ENCODE assay signal across 15 cellular contexts in the genomic region with DNA sequence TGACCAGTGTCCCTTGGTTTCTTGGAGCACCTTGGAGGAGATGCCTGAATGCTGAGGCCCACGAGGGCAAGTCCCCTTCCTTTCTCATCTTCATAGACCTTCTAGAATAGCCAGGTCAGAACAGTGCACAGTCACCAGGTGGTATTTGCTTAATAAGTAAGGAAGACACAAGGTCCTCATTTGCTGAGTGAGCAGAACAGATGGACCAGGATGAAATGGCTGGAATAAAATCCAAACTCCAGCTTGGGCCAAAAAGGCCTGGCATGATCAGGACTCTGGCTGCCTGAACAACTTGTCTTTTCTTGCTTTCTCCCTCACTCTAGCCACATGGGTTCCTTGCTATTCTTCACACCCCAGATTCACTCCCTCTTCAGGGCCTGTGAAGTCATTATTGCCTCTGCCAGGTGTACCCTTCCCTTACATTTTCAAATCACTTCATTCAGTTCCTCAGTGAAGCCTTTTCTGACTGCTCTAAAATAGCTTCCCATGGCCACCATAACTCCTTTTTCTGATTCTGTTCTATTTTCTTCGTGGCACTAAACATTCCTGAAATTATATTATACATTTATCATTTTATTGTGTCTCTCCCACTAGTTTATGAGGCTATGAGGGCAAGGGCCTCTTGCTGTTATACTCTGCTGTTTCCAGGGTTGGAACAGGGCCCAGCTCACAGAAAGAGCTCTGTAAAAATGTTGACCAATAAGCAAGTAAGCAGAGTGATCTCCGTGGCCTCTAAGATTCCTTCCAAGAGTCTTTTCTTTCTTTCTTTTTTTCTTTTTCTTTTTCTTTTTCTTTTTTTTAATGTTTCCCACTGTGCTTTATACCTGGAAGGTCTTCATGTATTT.
DNase-seq lines count a peak whose midpoint lies in the region; ATAC-seq and TF ChIP-seq lines count a peak whose summit lies in the region.
"Had no signal": no experiment of that assay in that cellular context is flagged by ENCODE, and none has a peak within 500 bp of the region (broad histone marks: within the 10 kb centered on the region; RNA-seq: fewer than 3 reads in every experiment).

No MANE protein-coding gene starts in this region.

- no peaks in the 10 kb centered on the region for H3K9me3 ChIP-seq in parathyroid adenoma (ENCODE audit: control insufficient read depth, low read length)
- peaks cover 0 to 5% (median 0%) of the 10 kb centered on the region in 11 donors for H3K9me3 ChIP-seq in heart right ventricle
- H3K9me3 ChIP-seq: BLaER1, MG63 had no signal

- H2AFZ ChIP-seq in parathyroid adenoma, result peak overlapping the region; percentile 28
- H2AFZ ChIP-seq: GM23248 had no signal

- CTCF ChIA-PET in RWPE1 (lab: Yijun Ruan, JAX), result no interaction called here

- intact Hi-C loops in heart right ventricle (cut with DNase I), result no loop called here

- no peaks in the 10 kb centered on the region for H3K4me1 ChIP-seq in parathyroid adenoma
- H3K4me1 ChIP-seq in heart right ventricle, result no peaks in the 10 kb centered on the region
- H3K4me1 ChIP-seq: BLaER1 had no signal

- no peak for ATAC-seq in GM18873 (IDR thresholded peaks at IDR 0.05; ENCODE audit: low FRiP score, unreplicated experiment)
- no peak for ATAC-seq in heart right ventricle

- POLR2A ChIA-PET in RWPE1 (lab: Yijun Ruan, JAX; ENCODE audit: low non-redundant PET), result no interaction called here

- TF ChIP-seq CTCF in parathyroid adenoma (IDR thresholded peaks at IDR 0.05), result no peak
- TF ChIP-seq CTCF in RWPE1 (conservative IDR thresholded peaks at IDR 0.05; ENCODE audit: low read depth), result no peak
- TF ChIP-seq CTCF in heart right ventricle (IDR thresholded peaks at IDR 0.05), result no peak

- H3K9ac ChIP-seq in parathyroid adenoma, result no peak overlapping the region
- H3K9ac ChIP-seq: BLaER1, GM23248 had no signal

- WGBS in heart right ventricle, 2 donors, result 45 to 46% methylated on average over 3 of the region's 3 CpGs

- DNase-seq in DMS79 (lab: John Stamatoyannopoulos, UW) (peak; percentile 16), NCI-H446 treated with DMSO at 0.1 percent for 48 hours (lab: John Stamatoyannopoulos, UW) (peak; percentile 41), globus pallidus (ENCODE audit: low spot score) (peak; percentile 10), RWPE1 (ENCODE audit: low spot score) (no peak), heart right ventricle (no peak)
- DNase-seq: GM23248, KG1, MG63, NCI-H1092 treated with DMSO at 0.1 percent for 48 hours, NCI-H1694, NCI-H2107, NCI-H226 had no signal

- H3K36me3 ChIP-seq in parathyroid adenoma (ENCODE audit: control insufficient read depth, insufficient read depth, low read length) (no peaks in the 10 kb centered on the region), heart right ventricle (no peaks in the 10 kb centered on the region)
- H3K36me3 ChIP-seq: BLaER1, MG63 had no signal

- H3K4me2 ChIP-seq in parathyroid adenoma (ENCODE audit: low read length), result no peak overlapping the region
- H3K4me2 ChIP-seq: BLaER1 had no signal

- H3K27me3 ChIP-seq in parathyroid adenoma (ENCODE audit: control insufficient read depth, insufficient read depth, low read length) (no peaks in the 10 kb centered on the region), heart right ventricle (peaks cover 0 to 32% (median 10%) of the 10 kb centered on the region in 7 donors)
- H3K27me3 ChIP-seq: BLaER1, MG63 had no signal

- H3K4me3 ChIP-seq in parathyroid adenoma (ENCODE audit: low read depth, low read length), result no peak overlapping the region
- H3K4me3 ChIP-seq in heart right ventricle, result no peak overlapping the region
- H3K4me3 ChIP-seq: BLaER1, GM23248, MG63 had no signal

- H3K27ac ChIP-seq in parathyroid adenoma (no peak overlapping the region), RWPE1 (no peak overlapping the region), heart right ventricle (no peak overlapping the region)
- H3K27ac ChIP-seq: BLaER1, GM23248 had no signal

- no peaks in the 10 kb centered on the region for H3K79me2 ChIP-seq in parathyroid adenoma

Comparison
In these comparisons a context has a peak if more than half of its experiments do, and no peak if none do; other contexts are left out.
1. DNase-seq: peak in DMS79 (single experiment), NCI-H446 treated with DMSO at 0.1 percent for 48 hours (single experiment) and globus pallidus (single experiment); none in RWPE1 (single experiment) and heart right ventricle (0 of 2).